ENCODE assay signal across 9 cellular contexts in the genomic region with DNA sequence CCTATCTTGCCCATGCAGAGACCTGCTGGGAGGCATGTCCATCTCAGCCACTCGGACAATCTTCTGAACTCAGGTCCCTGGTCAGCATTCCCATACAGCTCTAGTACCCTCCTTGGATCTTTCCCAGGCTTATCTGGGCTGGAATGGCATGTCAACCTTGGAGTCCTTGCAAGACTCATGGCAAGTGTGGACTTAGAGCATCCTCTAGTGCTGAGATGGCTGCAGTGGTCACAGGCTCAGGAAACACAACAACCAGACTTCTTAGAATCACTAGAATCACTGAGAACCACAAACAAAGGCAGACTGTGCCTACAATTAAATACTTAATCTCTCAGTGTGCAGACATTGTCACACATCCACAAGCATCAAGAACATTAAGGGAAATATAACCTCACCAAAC.
DNase-seq lines count a peak whose midpoint lies in the region; ATAC-seq and TF ChIP-seq lines count a peak whose summit lies in the region.
"Had no signal": no experiment of that assay in that cellular context is flagged by ENCODE, and none has a peak within 500 bp of the region (broad histone marks: within the 10 kb centered on the region; RNA-seq: fewer than 3 reads in every experiment).

No MANE protein-coding gene starts in this region.

- TF ChIP-seq CTCF in MM.1S (IDR thresholded peaks at IDR 0.05; ENCODE audit: low read length) (peak; percentile 19; the same call in 1 of the 2 replicates), GM10248 (IDR thresholded peaks at IDR 0.05; ENCODE audit: control extremely low read depth, extremely low read depth, low read depth, missing control alignments) (no peak)

- no peaks in the 10 kb centered on the region for H3K79me2 ChIP-seq in MM.1S (ENCODE audit: low read length)

- H3K36me3 Mint-ChIP-seq in activated T-cell treated with anti-CD3 and anti-CD28 coated beads, Interleukin-2, amount 50 U/mL, for 4 hours (ENCODE audit: insufficient read depth): no peaks in the 10 kb centered on the region
- H3K36me3 Mint-ChIP-seq: activated CD4-positive, alpha-beta memory T cell treated with anti-CD3 and anti-CD28 coated beads for 36 hours had no signal

- H3K4me1 ChIP-seq in MM.1S (ENCODE audit: low read length): no peaks in the 10 kb centered on the region

- no peak overlapping the region for H3K4me3 Mint-ChIP-seq in activated T-cell treated with anti-CD3 and anti-CD28 coated beads, Interleukin-2, amount 50 U/mL, for 4 hours
- H3K4me3 Mint-ChIP-seq: activated CD4-positive, alpha-beta memory T cell treated with anti-CD3 and anti-CD28 coated beads for 36 hours had no signal

- H3K4me3 ChIP-seq in MM.1S (ENCODE audit: low read length): no peak overlapping the region

- no peaks in the 10 kb centered on the region for H3K9me2 ChIP-seq in MM.1S (replicated peaks; ENCODE audit: insufficient read depth, low read length)

- no peak overlapping the region for H3K9ac ChIP-seq in MM.1S (ENCODE audit: low read length)

- no peak overlapping the region for H3K27ac ChIP-seq in MM.1S (ENCODE audit: low read length)

- peak; percentile 48 for DNase-seq in DMS53 (lab: John Stamatoyannopoulos, UW)
- no peak for DNase-seq in DMS53 treated with DMSO at 0.1 percent for 48 hours (lab: John Stamatoyannopoulos, UW; ENCODE audit: unreplicated experiment)
- DNase-seq in MM.1S: peak; percentile 6
- peak; percentile 0 to 19 for DNase-seq in dermis microvascular lymphatic vessel endothelial cell (ENCODE audit: low read depth in 2 of 2)
- peak; percentile 2 for DNase-seq in non-pigmented ciliary epithelial cell (ENCODE audit: low read depth)
- no peak for DNase-seq in GM10248 (ENCODE audit: extremely low spot score)
- DNase-seq in NCI-H69 (lab: John Stamatoyannopoulos, UW): no peak
- no peak for DNase-seq in activated T-cell treated with anti-CD3 and anti-CD28 coated beads, Interleukin-2, amount 50 U/mL, for 4 hours
- DNase-seq: activated CD4-positive, alpha-beta memory T cell treated with anti-CD3 and anti-CD28 coated beads for 36 hours had no signal

- H3K9me3 Mint-ChIP-seq in activated T-cell treated with anti-CD3 and anti-CD28 coated beads, Interleukin-2, amount 50 U/mL, for 4 hours: no peaks in the 10 kb centered on the region
- H3K9me3 Mint-ChIP-seq: activated CD4-positive, alpha-beta memory T cell treated with anti-CD3 and anti-CD28 coated beads for 36 hours had no signal

- H3F3A ChIP-seq in MM.1S (ENCODE audit: insufficient read depth, low read length): no peaks in the 10 kb centered on the region

- H3K9me3 ChIP-seq in MM.1S (replicated peaks; ENCODE audit: insufficient read depth, low read length): no peaks in the 10 kb centered on the region

- no peak overlapping the region for H2AFZ ChIP-seq in MM.1S (ENCODE audit: low read length)

- no peaks in the 10 kb centered on the region for H3K4me1 Mint-ChIP-seq in activated T-cell treated with anti-CD3 and anti-CD28 coated beads, Interleukin-2, amount 50 U/mL, for 4 hours (ENCODE audit: low read depth)

- no peak overlapping the region for H3K4me2 ChIP-seq in MM.1S (ENCODE audit: low read depth, low read length)

- ATAC-seq in activated T-cell treated with anti-CD3 and anti-CD28 coated beads, Interleukin-2, amount 50 U/mL, for 4 hours: no peak

- H3K27me3 Mint-ChIP-seq in activated T-cell treated with anti-CD3 and anti-CD28 coated beads, Interleukin-2, amount 50 U/mL, for 4 hours (ENCODE audit: low read depth): peaks cover 23% of the 10 kb centered on the region

- no peaks in the 10 kb centered on the region for H4K20me1 ChIP-seq in MM.1S (ENCODE audit: insufficient read depth, low read length)

- H3K27me3 ChIP-seq in MM.1S (replicated peaks; ENCODE audit: insufficient read depth, low read length): no peaks in the 10 kb centered on the region

- POLR2A ChIA-PET in GM10248 (lab: Yijun Ruan, JAX): no interaction called here

- no peaks in the 10 kb centered on the region for H3K36me3 ChIP-seq in MM.1S (replicated peaks; ENCODE audit: insufficient read depth, low read length)

- CTCF ChIA-PET in GM10248 (lab: Yijun Ruan, JAX): interaction anchor here (1.1 to 1.7 kb wide), 6 partner anchors 16 to 610 kb away, joined by 3 to 4 read pairs (median 3); no protein-coding TSS in a partner anchor

Comparison
In these comparisons a context has a peak if more than half of its experiments do, and no peak if none do; other contexts are left out.
1. DNase-seq: peak in DMS53 (single experiment), MM.1S (single experiment), dermis microvascular lymphatic vessel endothelial cell (2 of 2) and non-pigmented ciliary epithelial cell (single experiment); none in DMS53 treated with DMSO at 0.1 percent for 48 hours (single experiment), GM10248 (single experiment), NCI-H69 (single experiment) and activated T-cell treated with anti-CD3 and anti-CD28 coated beads, Interleukin-2, amount 50 U/mL, for 4 hours (single experiment).